Comparison of ENCODE assay signal across 29 cellular contexts in genomic region chr5:91910247-91910646, GRCh38.
"Had no signal": no experiment of that assay in that cellular context is flagged by ENCODE, and none has a peak within 500 bp of the region (broad histone marks: within the 10 kb centered on the region; RNA-seq: fewer than 3 reads in every experiment).

No MANE protein-coding gene starts in this region.

- H2AFZ ChIP-seq: neural progenitor cell, parathyroid adenoma had no signal

- H3K4me1 Mint-ChIP-seq: activated CD8-positive, alpha-beta memory T cell treated with anti-CD3 and anti-CD28 coated beads, Interleukin-2, amount 10 ng/mL, durations not matched to agents 7 days and 5 days; natural killer cell; neural progenitor cell; stimulated activated memory B cell treated with anti-CD40 and anti-IgM and Interleukin-4, amounts not matched to agents 10 μg/mL and 1 μg/mL and 100 μg/mL, for 72 hours; stimulated activated naive CD8-positive, alpha-beta T cell treated with anti-CD3 and anti-CD28 coated beads, Interleukin-15, amount 100 ng/mL, for 72 hours had no signal

- H3K36me3 Mint-ChIP-seq: activated CD8-positive, alpha-beta memory T cell treated with anti-CD3 and anti-CD28 coated beads, Interleukin-2, amount 10 ng/mL, durations not matched to agents 7 days and 5 days; activated naive CD4-positive, alpha-beta T cell treated with anti-CD3 and anti-CD28 coated beads, Interleukin-2, amount 50 U/mL, for 72 hours; natural killer cell; neural progenitor cell; stimulated activated memory B cell treated with anti-CD40 and anti-IgM and Interleukin-4, amounts not matched to agents 10 μg/mL and 1 μg/mL and 100 μg/mL, for 72 hours; type B pancreatic cell; WTC11 had no signal

- H3K79me2 ChIP-seq: parathyroid adenoma had no signal

- H3K27ac Mint-ChIP-seq: activated CD8-positive, alpha-beta memory T cell treated with anti-CD3 and anti-CD28 coated beads, Interleukin-2, amount 10 ng/mL, durations not matched to agents 7 days and 5 days; activated CD8-positive, alpha-beta T cell treated with anti-CD3 and anti-CD28 coated beads, Interleukin-2, amount 10 ng/mL, durations not matched to agents 7 days and 5 days; activated naive CD4-positive, alpha-beta T cell treated with anti-CD3 and anti-CD28 coated beads, Interleukin-2, amount 50 U/mL, for 72 hours; natural killer cell; neural progenitor cell; stimulated activated memory B cell treated with anti-CD40 and anti-IgM and Interleukin-4, amounts not matched to agents 10 μg/mL and 1 μg/mL and 100 μg/mL, for 72 hours; stimulated activated naive CD8-positive, alpha-beta T cell treated with anti-CD3 and anti-CD28 coated beads, Interleukin-15, amount 100 ng/mL, for 72 hours; type B pancreatic cell; WTC11 had no signal

- H3K9ac ChIP-seq: neural progenitor cell, parathyroid adenoma had no signal

- H3K9me3 Mint-ChIP-seq: neural progenitor cell; stimulated activated memory B cell treated with anti-CD40 and anti-IgM and Interleukin-4, amounts not matched to agents 10 μg/mL and 1 μg/mL and 100 μg/mL, for 72 hours; stimulated activated naive CD8-positive, alpha-beta T cell treated with anti-CD3 and anti-CD28 coated beads, Interleukin-15, amount 100 ng/mL, for 72 hours; WTC11 had no signal

- H3K4me3 Mint-ChIP-seq: activated CD8-positive, alpha-beta memory T cell treated with anti-CD3 and anti-CD28 coated beads, Interleukin-2, amount 10 ng/mL, durations not matched to agents 7 days and 5 days; activated CD8-positive, alpha-beta T cell treated with anti-CD3 and anti-CD28 coated beads, Interleukin-2, amount 10 ng/mL, durations not matched to agents 7 days and 5 days; natural killer cell; neural progenitor cell; stimulated activated memory B cell treated with anti-CD40 and anti-IgM and Interleukin-4, amounts not matched to agents 10 μg/mL and 1 μg/mL and 100 μg/mL, for 72 hours; stimulated activated naive CD8-positive, alpha-beta T cell treated with anti-CD3 and anti-CD28 coated beads, Interleukin-15, amount 100 ng/mL, for 72 hours; type B pancreatic cell; WTC11 had no signal

- H3K4me2 ChIP-seq: neural progenitor cell had no signal

- H3K9me3 ChIP-seq: colonic mucosa, lower lobe of right lung, psoas muscle, sigmoid colon, vagina had no signal

- H3K27me3 ChIP-seq: colonic mucosa, neural progenitor cell, sigmoid colon, vagina had no signal

- H3K4me1 ChIP-seq: colonic mucosa, lower lobe of right lung, neural progenitor cell, parathyroid adenoma, psoas muscle, sigmoid colon, vagina had no signal

- DNase-seq: activated CD4-positive, alpha-beta T cell treated with anti-CD3 and anti-CD28 coated beads for 1 hour; activated CD8-positive, alpha-beta memory T cell treated with anti-CD3 and anti-CD28 coated beads, Interleukin-2, amount 10 ng/mL, durations not matched to agents 7 days and 5 days; activated CD8-positive, alpha-beta T cell treated with anti-CD3 and anti-CD28 coated beads, Interleukin-2, amount 10 ng/mL, durations not matched to agents 7 days and 5 days; activated naive CD4-positive, alpha-beta T cell; activated T-cell treated with anti-CD3 and anti-CD28 coated beads, Interleukin-2, amount 50 U/mL, for 48 hours; cerebellar nuclear complex; colonic mucosa; effector CD8-positive, alpha-beta T cell; kidney glomerular epithelial cell; lower lobe of right lung; mesenchymal stem cell; natural killer cell; occipital lobe; psoas muscle; sigmoid colon; small intestine; stimulated activated CD4-positive, alpha-beta T cell treated with anti-CD3 and anti-CD28 coated beads, Interleukin-4, amount 100 ng/mL, for 4 hours; stimulated activated CD8-positive, alpha-beta memory T cell treated with anti-CD3 and anti-CD28 coated beads, Interleukin-4, amount 100 ng/mL, for 48 hours; stimulated activated naive CD8-positive, alpha-beta T cell treated with anti-CD3 and anti-CD28 coated beads, Interleukin-15, amount 100 ng/mL, for 72 hours; substantia nigra; T1000 had no signal

- H3K36me3 ChIP-seq: colonic mucosa, lower lobe of right lung, neural progenitor cell, sigmoid colon, vagina had no signal

- H3K4me3 ChIP-seq: colonic mucosa, lower lobe of right lung, neural progenitor cell, psoas muscle, sigmoid colon, vagina had no signal

- H3K27ac ChIP-seq: colonic mucosa, lower lobe of right lung, neural progenitor cell, parathyroid adenoma, psoas muscle, sigmoid colon, vagina had no signal

- ATAC-seq: activated CD8-positive, alpha-beta memory T cell treated with anti-CD3 and anti-CD28 coated beads, Interleukin-2, amount 10 ng/mL, durations not matched to agents 7 days and 5 days; activated CD8-positive, alpha-beta T cell treated with anti-CD3 and anti-CD28 coated beads, Interleukin-2, amount 10 ng/mL, durations not matched to agents 7 days and 5 days; activated naive CD4-positive, alpha-beta T cell treated with anti-CD3 and anti-CD28 coated beads, Interleukin-2, amount 50 U/mL, for 72 hours; left lobe of liver; lower lobe of right lung; natural killer cell; psoas muscle; stimulated activated memory B cell treated with anti-CD40 and anti-IgM and Interleukin-4, amounts not matched to agents 10 μg/mL and 1 μg/mL and 100 μg/mL, for 72 hours; stimulated activated naive CD8-positive, alpha-beta T cell treated with anti-CD3 and anti-CD28 coated beads, Interleukin-15, amount 100 ng/mL, for 72 hours; WTC11 had no signal

- H3K27me3 Mint-ChIP-seq: activated CD8-positive, alpha-beta memory T cell treated with anti-CD3 and anti-CD28 coated beads, Interleukin-2, amount 10 ng/mL, durations not matched to agents 7 days and 5 days; stimulated activated memory B cell treated with anti-CD40 and anti-IgM and Interleukin-4, amounts not matched to agents 10 μg/mL and 1 μg/mL and 100 μg/mL, for 72 hours; stimulated activated naive CD8-positive, alpha-beta T cell treated with anti-CD3 and anti-CD28 coated beads, Interleukin-15, amount 100 ng/mL, for 72 hours; type B pancreatic cell had no signal
